In genomic region chr10:78402636-78403035, GRCh38 we compare ENCODE assay signal across 21 cellular contexts.
"Had no signal": no experiment of that assay in that cellular context is flagged by ENCODE, and none has a peak within 500 bp of the region (broad histone marks: within the 10 kb centered on the region; RNA-seq: fewer than 3 reads in every experiment).

No MANE protein-coding gene starts in this region.

- ATAC-seq: foreskin keratinocyte; naive thymus-derived CD4-positive, alpha-beta T cell; pancreas; psoas muscle had no signal

- H3K4me3 Mint-ChIP-seq: activated naive CD4-positive, alpha-beta T cell treated with anti-CD3 and anti-CD28 coated beads for 36 hours; activated naive CD8-positive, alpha-beta T cell treated with anti-CD3 and anti-CD28 coated beads, Interleukin-2, amount 10 ng/mL, durations not matched to agents 7 days and 5 days; dendritic cell treated with granulocyte-macrophage colony-stimulating factor and Interleukin-4, amounts not matched to agents 40 ng/mL and 50 ng/mL, for 4 days; naive thymus-derived CD4-positive, alpha-beta T cell; type B pancreatic cell; WTC11 had no signal

- DNase-seq: activated CD8-positive, alpha-beta memory T cell treated with anti-CD3 and anti-CD28 coated beads, Interleukin-2, amount 50 U/mL, for 48 hours; activated effector memory CD4-positive, alpha-beta T cell treated with Interleukin-2 at 50 U/mL for 16 hours; activated naive CD4-positive, alpha-beta T cell treated with anti-CD3 and anti-CD28 coated beads for 36 hours; activated naive CD8-positive, alpha-beta T cell treated with anti-CD3 and anti-CD28 coated beads, Interleukin-2, amount 10 ng/mL, durations not matched to agents 7 days and 5 days; activated T-cell treated with anti-CD3 and anti-CD28 coated beads, Interleukin-2, amount 50 U/mL, for 48 hours; amniotic stem cell; effector CD4-positive, alpha-beta T cell; foreskin keratinocyte; glutamatergic neuron; naive thymus-derived CD4-positive, alpha-beta T cell; pancreas; psoas muscle; SIG-M5; stimulated activated CD4-positive, alpha-beta T cell treated with anti-CD3 and anti-CD28 coated beads, Interleukin-2, amount 100 ng/mL, for 48 hours; stimulated activated naive CD4-positive, alpha-beta T cell; T-helper 1 cell; testis had no signal

- H3K36me3 ChIP-seq: pancreas had no signal

- H3K27me3 ChIP-seq: testis had no signal

- H3K9me3 Mint-ChIP-seq: activated naive CD4-positive, alpha-beta T cell treated with anti-CD3 and anti-CD28 coated beads for 36 hours; activated naive CD8-positive, alpha-beta T cell treated with anti-CD3 and anti-CD28 coated beads, Interleukin-2, amount 10 ng/mL, durations not matched to agents 7 days and 5 days; dendritic cell treated with granulocyte-macrophage colony-stimulating factor and Interleukin-4, amounts not matched to agents 40 ng/mL and 50 ng/mL, for 4 days; naive thymus-derived CD4-positive, alpha-beta T cell; type B pancreatic cell had no signal

- H3K4me1 ChIP-seq: foreskin keratinocyte, psoas muscle had no signal

- H3K4me3 ChIP-seq: pancreas, psoas muscle, skin epidermis, testis had no signal

- H3K27ac ChIP-seq: foreskin keratinocyte, pancreas, psoas muscle, skin epidermis, testis had no signal

- H3K9me3 ChIP-seq: pancreas, psoas muscle, testis had no signal

- H3K27ac Mint-ChIP-seq: activated naive CD4-positive, alpha-beta T cell treated with anti-CD3 and anti-CD28 coated beads for 36 hours; activated naive CD8-positive, alpha-beta T cell treated with anti-CD3 and anti-CD28 coated beads, Interleukin-2, amount 10 ng/mL, durations not matched to agents 7 days and 5 days; dendritic cell treated with granulocyte-macrophage colony-stimulating factor and Interleukin-4, amounts not matched to agents 40 ng/mL and 50 ng/mL, for 4 days; naive thymus-derived CD4-positive, alpha-beta T cell; type B pancreatic cell had no signal

- H3K36me3 Mint-ChIP-seq: activated naive CD8-positive, alpha-beta T cell treated with anti-CD3 and anti-CD28 coated beads, Interleukin-2, amount 10 ng/mL, durations not matched to agents 7 days and 5 days; naive thymus-derived CD4-positive, alpha-beta T cell; type B pancreatic cell; WTC11 had no signal
